In the genomic region with DNA sequence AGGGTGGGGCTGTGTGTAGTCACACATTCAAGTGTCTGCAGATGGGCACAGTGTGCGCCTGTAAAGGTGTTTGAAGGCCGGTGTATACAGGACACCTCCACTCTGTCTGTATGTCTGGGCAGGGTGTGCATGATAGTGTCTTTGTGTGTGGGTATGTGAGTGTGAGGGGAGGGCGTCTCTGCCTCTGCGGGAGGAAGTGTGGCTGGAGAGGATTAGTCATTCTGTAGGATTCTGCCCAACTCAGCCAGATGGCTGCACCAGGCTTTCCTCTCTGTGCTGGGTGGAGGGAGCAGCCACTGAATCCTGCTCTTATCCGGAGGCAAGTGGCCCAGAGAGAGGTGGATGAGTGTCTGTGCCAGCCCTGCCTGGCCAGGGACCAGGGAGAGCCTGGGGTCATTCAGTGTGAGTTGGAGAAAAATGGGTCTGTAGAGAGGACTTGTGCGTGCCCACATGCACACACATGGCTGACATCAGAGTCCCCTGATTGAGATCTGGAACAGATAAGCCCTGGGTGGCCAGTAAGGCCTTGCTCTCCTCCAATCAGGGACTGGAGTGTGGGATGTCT, we compare ENCODE assay signal across 8 cellular contexts. TPM values are rescaled to one million over a fixed set of nuclear protein-coding genes. Genes with fewer than 3 reads are reported as not detected.
DNase-seq lines count a peak whose midpoint lies in the region; ATAC-seq and TF ChIP-seq lines count a peak whose summit lies in the region.

No MANE protein-coding gene starts in this region.

- DNase-seq in KG1 (lab: John Stamatoyannopoulos, UW) (peak; percentile 53), coronary artery (ENCODE audit: low spot score) (peak; percentile 87), right lobe of liver (peak in 1 of 3 donors; percentile 42), GM20000 (ENCODE audit: low spot score) (no peak), NCI-H1436 (lab: John Stamatoyannopoulos, UW) (no peak)
- peak; percentile 23 to 42 for DNase-seq in activated CD4-positive, alpha-beta T cell treated with anti-CD3 and anti-CD28 coated beads for 24 hours (ENCODE audit: low read depth in 2 of 2)
- peak; percentile 63 for DNase-seq in stimulated activated CD4-positive, alpha-beta T cell treated with anti-CD3 and anti-CD28 coated beads, Interleukin-4, amount 100 ng/mL, for 24 hours

- ATAC-seq in right lobe of liver: peak; percentile 8 to 58 (median 33)

- H3K4me3 ChIP-seq in coronary artery (peak overlapping the region; percentile 76), right lobe of liver (peak overlapping the region; percentile 58 to 78 (median 66))

- H3K4me1 ChIP-seq in ES-I3 (ENCODE audit: insufficient read depth, low read length) (peaks cover 14% of the 10 kb centered on the region), right lobe of liver (peaks cover 0 to 12% (median 0%) of the 10 kb centered on the region in 4 donors)

- H3K27me3 ChIP-seq in right lobe of liver: no peaks in the 10 kb centered on the region

- no peaks in the 10 kb centered on the region for H3K36me3 ChIP-seq in ES-I3 (ENCODE audit: insufficient read depth, low read length)
- H3K36me3 ChIP-seq in right lobe of liver: peaks cover 0 to 5% (median 1%) of the 10 kb centered on the region in 4 donors

- TF ChIP-seq CTCF in coronary artery (IDR thresholded peaks at IDR 0.05) (no peak), right lobe of liver (IDR thresholded peaks at IDR 0.05) (no peak), GM20000 (IDR thresholded peaks at IDR 0.05; ENCODE audit: extremely low read depth, missing control alignments) (no peak)

- peak overlapping the region; percentile 95 to 100 for H3K27ac ChIP-seq in coronary artery
- peak overlapping the region; percentile 81 to 90 (median 90) for H3K27ac ChIP-seq in right lobe of liver

- intact Hi-C loops in right lobe of liver (cut with DNase I): no loop called here

- H3K9ac ChIP-seq in ES-I3 (ENCODE audit: low read depth, low read length): peak overlapping the region; percentile 47; the same call in 1 of the 2 replicates

- WGBS in right lobe of liver (ENCODE audit: insufficient coverage, low coverage, low lambda C conversion rate, missing lambda C conversion rate): no CpG with 5 or more reads among the region's 6 CpGs

- H3K9me3 ChIP-seq in ES-I3 (ENCODE audit: control insufficient read depth, insufficient read depth, low read length) (no peaks in the 10 kb centered on the region), right lobe of liver (no peaks in the 10 kb centered on the region)

- no peak for TF ChIP-seq POLR2A in right lobe of liver (IDR thresholded peaks at IDR 0.05)

RNA-seq across cellular contexts. Expression of a gene that starts 1.7 kb away (rescaled TPM):
- total RNA-seq in right lobe of liver: 10 to 100 TPM in 2 of 6 experiments, 1 to 10 TPM in 4; 4.0 to 17.0 (median 7.6) TPM

RNA-seq across cellular contexts. Expression of a gene that starts 1.8 kb away (rescaled TPM):
- total RNA-seq in right lobe of liver: under 1 TPM in 5 of 6 experiments, not detected in 1; 0.15 to 0.50 (median 0.20) TPM

RNA-seq across cellular contexts. Expression of a gene that starts 29.1 kb away (rescaled TPM):
- 1 to 10 TPM in 1 of 6 experiments, under 1 TPM in 5; 0.22 to 1.1 (median 0.57) TPM for total RNA-seq in right lobe of liver

RNA-seq across cellular contexts. Expression of a gene that starts 33.1 kb away (rescaled TPM):
- total RNA-seq in right lobe of liver: 10 to 100 TPM in 3 of 6 experiments, 1 to 10 TPM in 3; 5.6 to 17.5 (median 11.0) TPM

RNA-seq across cellular contexts. Expression of a gene that starts 45.4 kb away (rescaled TPM):
- 1 to 10 TPM; 2.9 to 8.4 (median 4.6) TPM for total RNA-seq in right lobe of liver

Comparison
In these comparisons a context has a peak if more than half of its experiments do, and no peak if none do; other contexts are left out.
1. DNase-seq: peak in KG1 (single experiment), activated CD4-positive, alpha-beta T cell treated with anti-CD3 and anti-CD28 coated beads for 24 hours (2 of 2), coronary artery (single experiment) and stimulated activated CD4-positive, alpha-beta T cell treated with anti-CD3 and anti-CD28 coated beads, Interleukin-4, amount 100 ng/mL, for 24 hours (single experiment); none in GM20000 (single experiment) and NCI-H1436 (single experiment).